12 cellular contexts compared by ENCODE assay signal in the genomic region with DNA sequence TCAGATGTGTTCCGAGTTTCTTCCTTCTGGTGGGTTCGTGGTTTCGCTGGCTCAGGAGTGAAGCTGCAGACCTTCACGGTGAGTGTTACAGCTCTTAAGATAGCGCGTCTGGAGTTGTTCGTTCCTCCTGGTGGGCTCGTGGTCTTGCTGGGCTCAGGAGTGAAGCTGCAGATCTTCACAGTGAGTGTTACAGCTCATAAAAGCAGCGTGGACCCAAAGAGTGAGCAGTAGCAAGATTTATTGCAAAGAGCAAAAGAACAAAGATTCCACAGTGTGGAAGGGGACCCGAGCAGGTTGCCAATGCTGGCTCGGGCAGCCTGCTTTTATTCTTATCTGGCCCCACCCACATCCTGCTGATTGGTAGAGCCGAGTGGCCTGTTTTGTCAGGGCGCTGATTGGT. TPM values are rescaled to one million over a fixed set of nuclear protein-coding genes. Genes with fewer than 3 reads are reported as not detected.
"Had no signal": no experiment of that assay in that cellular context is flagged by ENCODE, and none has a peak within 500 bp of the region (broad histone marks: within the 10 kb centered on the region; RNA-seq: fewer than 3 reads in every experiment).

No MANE protein-coding gene starts in this region.

RNA-seq across cellular contexts. Expression of gene DNAI1, which starts 23.0 kb away (rescaled TPM):
- total RNA-seq: activated B cell treated with CpG ODN at 0.5 μM for 24 hours; activated CD4-positive, alpha-beta T cell treated with anti-CD3 and anti-CD28 coated beads, Interleukin-2, amount 10 ng/mL, durations not matched to agents 24 days and 14 days; activated CD8-positive, alpha-beta memory T cell treated with anti-CD3 and anti-CD28 coated beads for 36 hours; activated naive CD8-positive, alpha-beta T cell treated with anti-CD3 and anti-CD28 coated beads, Interleukin-2, amount 10 ng/mL, durations not matched to agents 7 days and 5 days; activated T-helper 2 cell treated with anti-CD3 and anti-CD28 coated beads, Interferon-gamma antibody, Interleukin-2, Interleukin-4, amounts not matched to agents 10 μg/mL and 5 μg/mL and 100 μg/mL, durations not matched to agents 14 hours and 24 hours and 36 hours; ascending aorta; bronchial epithelial cell; T-cell; T-helper 1 cell treated with Interleukin-12 subunit alpha and Interleukin-12 subunit beta and Interleukin-4 antibody, amounts not matched to agents 30 ng/mL and 1 ng/mL, for 36 hours; T-helper 17 cell; T-helper 2 cell treated with Interferon-gamma antibody and Interleukin-4, amounts not matched to agents 100 ng/mL and 5 ng/mL, for 36 hours had no signal

RNA-seq across cellular contexts. Expression of gene ENHO, which starts 41.2 kb away (rescaled TPM):
- total RNA-seq: activated B cell treated with CpG ODN at 0.5 μM for 24 hours; activated CD4-positive, alpha-beta T cell treated with anti-CD3 and anti-CD28 coated beads, Interleukin-2, amount 10 ng/mL, durations not matched to agents 24 days and 14 days; activated CD8-positive, alpha-beta T cell treated with anti-CD3 and anti-CD28 coated beads for 36 hours; activated naive CD8-positive, alpha-beta T cell treated with anti-CD3 and anti-CD28 coated beads, Interleukin-2, amount 10 ng/mL, durations not matched to agents 7 days and 5 days; activated T-helper 2 cell treated with anti-CD3 and anti-CD28 coated beads, Interferon-gamma antibody, Interleukin-2, Interleukin-4, amounts not matched to agents 10 μg/mL and 5 μg/mL and 100 μg/mL, durations not matched to agents 14 hours and 24 hours and 36 hours; ascending aorta; bronchial epithelial cell; T-helper 2 cell treated with Interferon-gamma antibody and Interleukin-4, amounts not matched to agents 100 ng/mL and 5 ng/mL, for 36 hours had no signal
